In the genomic region with DNA sequence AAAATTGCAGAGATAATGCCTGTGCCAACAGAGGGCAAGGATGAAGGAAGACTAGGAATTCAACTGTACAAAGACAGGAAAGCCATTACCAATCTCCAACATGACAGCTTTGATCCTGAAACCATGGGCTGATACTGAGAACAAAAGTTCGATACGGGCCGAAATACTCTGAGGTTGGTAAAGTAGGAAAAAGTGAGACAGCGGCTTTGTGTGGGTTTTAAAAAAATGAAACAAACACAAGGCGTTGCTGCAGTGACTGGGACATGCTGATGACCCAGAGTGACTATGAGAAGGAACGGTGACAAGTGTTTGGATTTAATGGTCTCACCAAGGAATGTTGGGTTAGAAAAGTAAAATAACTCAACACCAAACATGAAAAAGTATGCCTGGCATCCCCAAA, we compare ENCODE assay signal across 25 cellular contexts. TPM values are rescaled to one million over a fixed set of nuclear protein-coding genes. Genes with fewer than 3 reads are reported as not detected.
DNase-seq lines count a peak whose midpoint lies in the region; ATAC-seq and TF ChIP-seq lines count a peak whose summit lies in the region.
"Had no signal": no experiment of that assay in that cellular context is flagged by ENCODE, and none has a peak within 500 bp of the region (broad histone marks: within the 10 kb centered on the region; RNA-seq: fewer than 3 reads in every experiment).

No MANE protein-coding gene starts in this region.

- CTCF ChIA-PET in activated CD8-positive, alpha-beta T cell treated with anti-CD3 and anti-CD28 coated beads for 36 hours (lab: Charles Lee) = no interaction called here
- CTCF ChIA-PET in activated CD8-positive, alpha-beta T cell treated with anti-CD3 and anti-CD28 coated beads, Interleukin-2, amount 10 ng/mL, durations not matched to agents 7 days and 5 days (lab: Charles Lee) = no interaction called here

- H3K4me1 ChIP-seq in vagina = no peaks in the 10 kb centered on the region
- H3K4me1 ChIP-seq: BE2C had no signal

- no peak for DNase-seq in activated CD8-positive, alpha-beta T cell treated with anti-CD3 and anti-CD28 coated beads for 36 hours
- no peak for DNase-seq in activated CD8-positive, alpha-beta T cell treated with anti-CD3 and anti-CD28 coated beads, Interleukin-2, amount 10 ng/mL, durations not matched to agents 7 days and 5 days
- DNase-seq in natural killer cell (no peak), type B pancreatic cell (ENCODE audit: extremely low spot score, unreplicated experiment) (no peak), vagina (ENCODE audit: extremely low spot score in 2 of 2) (no peak)
- no peak for DNase-seq in natural killer cell treated with Interleukin-12 subunit alpha and Interleukin-12 subunit beta and Interleukin-15 and Interleukin-18, amount 100 ng/mL, for 72 hours (ENCODE audit: low spot score)
- no peak for DNase-seq in activated naive CD8-positive, alpha-beta T cell treated with anti-CD3 and anti-CD28 coated beads, Interleukin-2, amount 50 U/mL, for 24 hours
- DNase-seq: BE2C; CD4-positive, CD25-positive, alpha-beta regulatory T cell; DMS53; EL; GM23248; HCEC 1CT; Kasumi-1; MG63; NCI-H1048; NCI-H1436; NCI-H1930; NCI-H345; NCI-H526; PC-9 had no signal

- peak overlapping the region; percentile 20 for H3K27ac Mint-ChIP-seq in activated CD8-positive, alpha-beta T cell treated with anti-CD3 and anti-CD28 coated beads for 36 hours
- no peak overlapping the region for H3K27ac Mint-ChIP-seq in activated CD8-positive, alpha-beta T cell treated with anti-CD3 and anti-CD28 coated beads, Interleukin-2, amount 10 ng/mL, durations not matched to agents 7 days and 5 days
- peak overlapping the region; percentile 25 to 36 for H3K27ac Mint-ChIP-seq in natural killer cell
- peak overlapping the region in 1 of 2 donors; percentile 34 for H3K27ac Mint-ChIP-seq in natural killer cell treated with Interleukin-12 subunit alpha and Interleukin-12 subunit beta and Interleukin-15 and Interleukin-18, amount 100 ng/mL, for 72 hours
- peak overlapping the region; percentile 4 for H3K27ac Mint-ChIP-seq in activated naive CD8-positive, alpha-beta T cell treated with anti-CD3 and anti-CD28 coated beads, Interleukin-2, amount 50 U/mL, for 24 hours
- H3K27ac Mint-ChIP-seq in type B pancreatic cell = no peak overlapping the region
- H3K27ac Mint-ChIP-seq: CD4-positive, CD25-positive, alpha-beta regulatory T cell had no signal

- no peaks in the 10 kb centered on the region for H3K9me3 Mint-ChIP-seq in activated CD8-positive, alpha-beta T cell treated with anti-CD3 and anti-CD28 coated beads for 36 hours
- no peaks in the 10 kb centered on the region for H3K9me3 Mint-ChIP-seq in activated CD8-positive, alpha-beta T cell treated with anti-CD3 and anti-CD28 coated beads, Interleukin-2, amount 10 ng/mL, durations not matched to agents 7 days and 5 days (ENCODE audit: insufficient read depth)
- no peaks in the 10 kb centered on the region for H3K9me3 Mint-ChIP-seq in natural killer cell
- no peaks in the 10 kb centered on the region for H3K9me3 Mint-ChIP-seq in natural killer cell treated with Interleukin-12 subunit alpha and Interleukin-12 subunit beta and Interleukin-15 and Interleukin-18, amount 100 ng/mL, for 72 hours
- peaks cover 4% of the 10 kb centered on the region for H3K9me3 Mint-ChIP-seq in activated naive CD8-positive, alpha-beta T cell treated with anti-CD3 and anti-CD28 coated beads, Interleukin-2, amount 50 U/mL, for 24 hours
- H3K9me3 Mint-ChIP-seq in type B pancreatic cell = no peaks in the 10 kb centered on the region
- H3K9me3 Mint-ChIP-seq: CD4-positive, CD25-positive, alpha-beta regulatory T cell; IgD-negative memory B cell had no signal

- intact Hi-C loops in activated CD8-positive, alpha-beta T cell treated with anti-CD3 and anti-CD28 coated beads for 36 hours (cut with micrococcal nuclease) = no loop called here
- intact Hi-C loops in natural killer cell (cut with micrococcal nuclease) (no loop called here), vagina (cut with DNase I) (no loop called here)

- peaks cover 56% of the 10 kb centered on the region for H3K36me3 Mint-ChIP-seq in activated CD8-positive, alpha-beta T cell treated with anti-CD3 and anti-CD28 coated beads for 36 hours (ENCODE audit: low read depth)
- H3K36me3 Mint-ChIP-seq in activated CD8-positive, alpha-beta T cell treated with anti-CD3 and anti-CD28 coated beads, Interleukin-2, amount 10 ng/mL, durations not matched to agents 7 days and 5 days (ENCODE audit: low read depth) = peaks cover 70% of the 10 kb centered on the region
- H3K36me3 Mint-ChIP-seq in natural killer cell (peaks cover 23% of the 10 kb centered on the region), type B pancreatic cell (peaks cover 46% of the 10 kb centered on the region)
- H3K36me3 Mint-ChIP-seq in natural killer cell treated with Interleukin-12 subunit alpha and Interleukin-12 subunit beta and Interleukin-15 and Interleukin-18, amount 100 ng/mL, for 72 hours = peaks cover 33% of the 10 kb centered on the region
- H3K36me3 Mint-ChIP-seq in activated naive CD8-positive, alpha-beta T cell treated with anti-CD3 and anti-CD28 coated beads, Interleukin-2, amount 50 U/mL, for 24 hours (ENCODE audit: low read depth) = peaks cover 57% of the 10 kb centered on the region

- TF ChIP-seq CTCF in activated CD8-positive, alpha-beta T cell treated with anti-CD3 and anti-CD28 coated beads for 36 hours (IDR thresholded peaks at IDR 0.05) = no peak
- no peak for TF ChIP-seq CTCF in natural killer cell (IDR thresholded peaks at IDR 0.05)
- TF ChIP-seq CTCF in type B pancreatic cell (conservative IDR thresholded peaks at IDR 0.05) = no peak
- TF ChIP-seq CTCF in vagina (IDR thresholded peaks at IDR 0.05) = no peak

- peaks cover 0 to 59% of the 10 kb centered on the region in 2 donors for H3K36me3 ChIP-seq in vagina

- H3K9me3 ChIP-seq in vagina = no peaks in the 10 kb centered on the region
- H3K9me3 ChIP-seq: BE2C, MG63 had no signal

- H3K4me3 ChIP-seq in vagina = no peak overlapping the region
- H3K4me3 ChIP-seq: GM12878, GM23248, MG63, PC-9 had no signal

- TF ChIP-seq POLR2A in vagina (IDR thresholded peaks at IDR 0.05) = no peak

- H3K4me1 Mint-ChIP-seq in activated CD8-positive, alpha-beta T cell treated with anti-CD3 and anti-CD28 coated beads for 36 hours (ENCODE audit: low read depth) = no peaks in the 10 kb centered on the region
- H3K4me1 Mint-ChIP-seq in activated CD8-positive, alpha-beta T cell treated with anti-CD3 and anti-CD28 coated beads, Interleukin-2, amount 10 ng/mL, durations not matched to agents 7 days and 5 days (ENCODE audit: low read depth) = peaks cover 7% of the 10 kb centered on the region
- H3K4me1 Mint-ChIP-seq in natural killer cell (peaks cover 0 to 5% of the 10 kb centered on the region in 2 donors), type B pancreatic cell (ENCODE audit: unreplicated experiment) (no peaks in the 10 kb centered on the region)
- H3K4me1 Mint-ChIP-seq in natural killer cell treated with Interleukin-12 subunit alpha and Interleukin-12 subunit beta and Interleukin-15 and Interleukin-18, amount 100 ng/mL, for 72 hours (ENCODE audit: low read depth in 2 of 2) = no peaks in the 10 kb centered on the region
- H3K4me1 Mint-ChIP-seq in activated naive CD8-positive, alpha-beta T cell treated with anti-CD3 and anti-CD28 coated beads, Interleukin-2, amount 50 U/mL, for 24 hours = peaks cover 3% of the 10 kb centered on the region
- H3K4me1 Mint-ChIP-seq: IgD-negative memory B cell had no signal

- no peak overlapping the region for H3K4me3 Mint-ChIP-seq in activated CD8-positive, alpha-beta T cell treated with anti-CD3 and anti-CD28 coated beads for 36 hours
- H3K4me3 Mint-ChIP-seq in activated CD8-positive, alpha-beta T cell treated with anti-CD3 and anti-CD28 coated beads, Interleukin-2, amount 10 ng/mL, durations not matched to agents 7 days and 5 days = no peak overlapping the region
- H3K4me3 Mint-ChIP-seq in natural killer cell (no peak overlapping the region), type B pancreatic cell (no peak overlapping the region)
- no peak overlapping the region for H3K4me3 Mint-ChIP-seq in natural killer cell treated with Interleukin-12 subunit alpha and Interleukin-12 subunit beta and Interleukin-15 and Interleukin-18, amount 100 ng/mL, for 72 hours
- H3K4me3 Mint-ChIP-seq in activated naive CD8-positive, alpha-beta T cell treated with anti-CD3 and anti-CD28 coated beads, Interleukin-2, amount 50 U/mL, for 24 hours = no peak overlapping the region
- H3K4me3 Mint-ChIP-seq: CD4-positive, CD25-positive, alpha-beta regulatory T cell; IgD-negative memory B cell had no signal

- POLR2A ChIA-PET in activated CD8-positive, alpha-beta T cell treated with anti-CD3 and anti-CD28 coated beads for 36 hours (lab: Charles Lee) = no interaction called here
- POLR2A ChIA-PET in activated CD8-positive, alpha-beta T cell treated with anti-CD3 and anti-CD28 coated beads, Interleukin-2, amount 10 ng/mL, durations not matched to agents 7 days and 5 days (lab: Charles Lee) = no interaction called here

- no peak overlapping the region for H3K27ac ChIP-seq in vagina
- H3K27ac ChIP-seq: GM23248, PC-9, RWPE1 had no signal

- H3K27me3 ChIP-seq in vagina = no peaks in the 10 kb centered on the region
- H3K27me3 ChIP-seq: BE2C, MG63 had no signal

- H3K27me3 Mint-ChIP-seq in activated CD8-positive, alpha-beta T cell treated with anti-CD3 and anti-CD28 coated beads for 36 hours = no peaks in the 10 kb centered on the region
- no peaks in the 10 kb centered on the region for H3K27me3 Mint-ChIP-seq in activated CD8-positive, alpha-beta T cell treated with anti-CD3 and anti-CD28 coated beads, Interleukin-2, amount 10 ng/mL, durations not matched to agents 7 days and 5 days (ENCODE audit: low read depth)
- H3K27me3 Mint-ChIP-seq in natural killer cell (ENCODE audit: low read depth in 2 of 2) = no peaks in the 10 kb centered on the region
- H3K27me3 Mint-ChIP-seq in natural killer cell treated with Interleukin-12 subunit alpha and Interleukin-12 subunit beta and Interleukin-15 and Interleukin-18, amount 100 ng/mL, for 72 hours = no peaks in the 10 kb centered on the region
- H3K27me3 Mint-ChIP-seq in activated naive CD8-positive, alpha-beta T cell treated with anti-CD3 and anti-CD28 coated beads, Interleukin-2, amount 50 U/mL, for 24 hours = no peaks in the 10 kb centered on the region
- H3K27me3 Mint-ChIP-seq in type B pancreatic cell = no peaks in the 10 kb centered on the region
- H3K27me3 Mint-ChIP-seq: CD4-positive, CD25-positive, alpha-beta regulatory T cell; IgD-negative memory B cell had no signal

- no peak for ATAC-seq in activated CD8-positive, alpha-beta T cell treated with anti-CD3 and anti-CD28 coated beads for 36 hours
- ATAC-seq in activated CD8-positive, alpha-beta T cell treated with anti-CD3 and anti-CD28 coated beads, Interleukin-2, amount 10 ng/mL, durations not matched to agents 7 days and 5 days = no peak
- no peak for ATAC-seq in natural killer cell
- ATAC-seq in natural killer cell treated with Interleukin-12 subunit alpha and Interleukin-12 subunit beta and Interleukin-15 and Interleukin-18, amount 100 ng/mL, for 72 hours = no peak
- no peak for ATAC-seq in activated naive CD8-positive, alpha-beta T cell treated with anti-CD3 and anti-CD28 coated beads, Interleukin-2, amount 50 U/mL, for 24 hours
- no peak for ATAC-seq in HG03571 (IDR thresholded peaks at IDR 0.05; ENCODE audit: unreplicated experiment)
- ATAC-seq: GM12878 had no signal

RNA-seq across cellular contexts. Expression of gene SDC1, which starts 24.2 kb away (rescaled TPM):
- total RNA-seq in activated CD8-positive, alpha-beta T cell treated with anti-CD3 and anti-CD28 coated beads for 36 hours = under 1 TPM; 0.11 to 0.14 TPM
- not detected for total RNA-seq in activated CD8-positive, alpha-beta T cell treated with anti-CD3 and anti-CD28 coated beads, Interleukin-2, amount 10 ng/mL, durations not matched to agents 7 days and 5 days
- total RNA-seq in natural killer cell = under 1 TPM in 1 of 3 donors, not detected in 2; 0.63 TPM
- total RNA-seq in natural killer cell treated with Interleukin-12 subunit alpha and Interleukin-12 subunit beta and Interleukin-15 and Interleukin-18, amount 100 ng/mL, for 72 hours = not detected
- 164 and 375 TPM in 2 replicates for total RNA-seq in type B pancreatic cell (ENCODE audit: low replicate concordance)
- total RNA-seq in vagina = 184 TPM
- total RNA-seq: CD4-positive, CD25-positive, alpha-beta regulatory T cell had no signal

Comparison
In these comparisons a context has a peak if more than half of its experiments do, and no peak if none do; other contexts are left out.
1. H3K27ac Mint-ChIP-seq: peak in activated CD8-positive, alpha-beta T cell treated with anti-CD3 and anti-CD28 coated beads for 36 hours (single experiment), natural killer cell (2 of 2) and activated naive CD8-positive, alpha-beta T cell treated with anti-CD3 and anti-CD28 coated beads, Interleukin-2, amount 50 U/mL, for 24 hours (single experiment); none in activated CD8-positive, alpha-beta T cell treated with anti-CD3 and anti-CD28 coated beads, Interleukin-2, amount 10 ng/mL, durations not matched to agents 7 days and 5 days (single experiment) and type B pancreatic cell (single experiment).
2. RNA of gene SDC1, which starts 24.2 kb away (total RNA-seq): 184 TPM in vagina (single experiment) and 164 to 375 TPM in type B pancreatic cell; not detected in activated CD8-positive, alpha-beta T cell treated with anti-CD3 and anti-CD28 coated beads, Interleukin-2, amount 10 ng/mL, durations not matched to agents 7 days and 5 days, 0.11 to 0.14 TPM in activated CD8-positive, alpha-beta T cell treated with anti-CD3 and anti-CD28 coated beads for 36 hours, not detected in natural killer cell treated with Interleukin-12 subunit alpha and Interleukin-12 subunit beta and Interleukin-15 and Interleukin-18, amount 100 ng/mL, for 72 hours and 0.63 TPM in natural killer cell; every median in the first group is over 100 times any median in the second.